12 cellular contexts compared by ENCODE assay signal in the genomic region with DNA sequence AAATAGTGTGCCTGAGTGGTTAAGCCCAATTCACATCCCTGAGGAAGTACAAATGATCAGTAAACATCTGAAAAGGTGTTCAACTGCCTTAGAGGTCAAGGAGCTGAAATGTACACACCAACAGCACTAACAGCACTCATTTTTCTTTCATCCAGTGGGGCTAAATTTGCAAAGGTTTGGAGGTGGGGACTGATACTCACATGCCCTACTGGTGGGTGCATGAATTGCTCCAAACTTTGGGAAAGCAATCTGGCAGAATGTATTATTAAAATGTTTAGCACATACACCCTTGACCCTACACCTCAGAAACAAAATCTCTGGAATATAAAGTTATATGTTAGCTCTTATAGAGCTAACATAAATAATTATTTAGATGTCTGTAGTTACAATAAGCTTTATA. TPM values are rescaled to one million over a fixed set of nuclear protein-coding genes. Genes with fewer than 3 reads are reported as not detected.
DNase-seq lines count a peak whose midpoint lies in the region; ATAC-seq and TF ChIP-seq lines count a peak whose summit lies in the region.
"Had no signal": no experiment of that assay in that cellular context is flagged by ENCODE, and none has a peak within 500 bp of the region (broad histone marks: within the 10 kb centered on the region; RNA-seq: fewer than 3 reads in every experiment).

No MANE protein-coding gene starts in this region.

- ATAC-seq in GM23338: peak; percentile 52

- intact Hi-C loops in cardiac septum (cut with DNase I): no loop called here
- intact Hi-C loops in posterior cingulate gyrus (cut with DNase I): no loop called here

- no peaks in the 10 kb centered on the region for H4K20me1 ChIP-seq in GM23338 (replicated peaks; ENCODE audit: insufficient read depth)

- DNase-seq in BJ (ENCODE audit: low read depth) (no peak), GM23338 (ENCODE audit: low spot score) (peak; percentile 51), SK-MEL-5 (ENCODE audit: low read depth, low spot score) (peak; percentile 62), glutamatergic neuron (no peak), cardiac septum (ENCODE audit: low spot score) (no peak), retina (no peak), AG20443 (ENCODE audit: low spot score) (no peak), posterior cingulate gyrus (no peak)
- DNase-seq: activated CD4-positive, alpha-beta memory T cell treated with anti-CD3 and anti-CD28 coated beads for 36 hours; NCI-H510A treated with DMSO at 0.1 percent for 48 hours had no signal

- no peaks in the 10 kb centered on the region for H3K36me3 Mint-ChIP-seq in GM23338 (ENCODE audit: low read depth)
- no peaks in the 10 kb centered on the region for H3K36me3 Mint-ChIP-seq in glutamatergic neuron (ENCODE audit: unreplicated experiment)
- H3K36me3 Mint-ChIP-seq: activated CD4-positive, alpha-beta memory T cell treated with anti-CD3 and anti-CD28 coated beads for 36 hours; brain had no signal

- H3K27ac ChIP-seq in GM23338 (ENCODE audit: low read depth): no peak overlapping the region
- H3K27ac ChIP-seq: neutrophil had no signal

- POLR2A ChIA-PET in BJ (lab: Charles Lee): no interaction called here

- H3K9me3 Mint-ChIP-seq in GM23338 (no peaks in the 10 kb centered on the region), glutamatergic neuron (ENCODE audit: unreplicated experiment) (no peaks in the 10 kb centered on the region)
- H3K9me3 Mint-ChIP-seq: activated CD4-positive, alpha-beta memory T cell treated with anti-CD3 and anti-CD28 coated beads for 36 hours; brain had no signal

- in situ Hi-C loops in SK-MEL-5 (cut with HindIII; ENCODE audit: low pct_unique_long_range_greater_than_20kb, low sequenced_read_pairs): no loop called here

- H2AFZ ChIP-seq in GM23338: no peak overlapping the region

- H3F3A ChIP-seq in GM23338 (replicated peaks; ENCODE audit: low read depth): no peaks in the 10 kb centered on the region

- H3K27ac Mint-ChIP-seq in GM23338 (no peak overlapping the region), glutamatergic neuron (ENCODE audit: unreplicated experiment) (no peak overlapping the region)
- H3K27ac Mint-ChIP-seq: activated CD4-positive, alpha-beta memory T cell treated with anti-CD3 and anti-CD28 coated beads for 36 hours; brain had no signal

- TF ChIP-seq CTCF in BJ (IDR thresholded peaks at IDR 0.05; ENCODE audit: insufficient read depth, low read depth, low read length) (peak; percentile 39), GM23338 (conservative IDR thresholded peaks at IDR 0.05; ENCODE audit: low read depth in 2 of 2) (peak; percentile 27 to 57; a peak in 3 of 4 replicates), glutamatergic neuron (IDR thresholded peaks at IDR 0.05; ENCODE audit: partially characterized antibody, unreplicated experiment) (peak; percentile 65)

- H3K27me3 ChIP-seq in BJ (ENCODE audit: control insufficient read depth, insufficient read depth, low read length) (peaks cover 5% of the 10 kb centered on the region), GM23338 (ENCODE audit: insufficient read depth) (no peaks in the 10 kb centered on the region)

- H3K27me3 Mint-ChIP-seq in GM23338 (ENCODE audit: insufficient read depth, low read depth, poor library complexity): no peaks in the 10 kb centered on the region
- H3K27me3 Mint-ChIP-seq in glutamatergic neuron (ENCODE audit: unreplicated experiment): no peaks in the 10 kb centered on the region

- CTCF ChIA-PET in BJ (lab: Yijun Ruan, JAX): interaction anchor here (1.0 to 1.8 kb wide), 2 partner anchors 20 to 107 kb away, joined by 4 to 7 read pairs; a partner anchor contains a TSS

- no peak overlapping the region for H3K4me3 Mint-ChIP-seq in GM23338
- H3K4me3 Mint-ChIP-seq in glutamatergic neuron (ENCODE audit: unreplicated experiment): no peak overlapping the region
- H3K4me3 Mint-ChIP-seq: activated CD4-positive, alpha-beta memory T cell treated with anti-CD3 and anti-CD28 coated beads for 36 hours; brain had no signal

- H3K36me3 ChIP-seq in BJ (ENCODE audit: control insufficient read depth, insufficient read depth, low read length): no peaks in the 10 kb centered on the region
- H3K36me3 ChIP-seq in GM23338 (ENCODE audit: insufficient read depth): no peaks in the 10 kb centered on the region
- H3K36me3 ChIP-seq: neutrophil had no signal

- H3K9me2 ChIP-seq in GM23338 (ENCODE audit: insufficient read depth): no peaks in the 10 kb centered on the region

- H3K4me1 Mint-ChIP-seq in GM23338 (no peaks in the 10 kb centered on the region), glutamatergic neuron (ENCODE audit: low read depth, unreplicated experiment) (no peaks in the 10 kb centered on the region)
- H3K4me1 Mint-ChIP-seq: brain had no signal

- no peak overlapping the region for H3K4me2 ChIP-seq in GM23338

- no peak overlapping the region for H3K4me3 ChIP-seq in BJ (ENCODE audit: low read depth, low read length)
- H3K4me3 ChIP-seq in GM23338: no peak overlapping the region

- no peaks in the 10 kb centered on the region for H3K79me2 ChIP-seq in GM23338 (replicated peaks; ENCODE audit: insufficient read depth)

- H3K4me1 ChIP-seq in GM23338 (ENCODE audit: insufficient read depth): no peaks in the 10 kb centered on the region

TF ChIP-seq in GM23338, 12 proteins besides CTCF, POLR2A, EP300 and RAD21:
- no peak for TF ChIP-seq CREB1 (CRISPR knock-in tag; IDR thresholded peaks at IDR 0.05; ENCODE audit: low read depth)
- no peak for TF ChIP-seq POLR2AphosphoS5 (IDR thresholded peaks at IDR 0.05; ENCODE audit: low read depth)

RNA-seq across cellular contexts. Expression of a gene that starts 19.0 kb away (rescaled TPM):
- polyA plus RNA-seq in BJ (2011; rRNA removed) (not detected in 2 replicates), GM23338 (2016; fragmentation: Nextera tagmentation; extraction: Ambion mirVana) (0.70 and 1.1 TPM in 2 replicates)
- polyA minus RNA-seq in BJ (2011; rRNA and poly(A)+ RNA removed): not detected in 2 replicates
- total RNA-seq in GM23338 (2014; rRNA removed; shearing (Covaris generic)): 0.47 TPM in 1 of 2 replicates, not detected in the other
- 8.3 and 10.9 TPM in 2 replicates for total RNA-seq in SK-MEL-5 (2014; rRNA removed; shearing (Covaris generic))
- polyA plus RNA-seq in SK-MEL-5 (2015; cell fraction: cytosol; rRNA removed): 54.5 and 57.1 TPM in 2 replicates
- polyA plus RNA-seq in SK-MEL-5 (2015; cell fraction: nucleus; rRNA removed): 29.3 and 38.5 TPM in 2 replicates
- total RNA-seq in glutamatergic neuron (ENCODE audit: unreplicated experiment) (not detected), cardiac septum (0.57 TPM)

Comparison
In these comparisons a context has a peak if more than half of its experiments do, and no peak if none do; other contexts are left out.
1. DNase-seq: peak in GM23338 (single experiment) and SK-MEL-5 (single experiment); none in BJ (single experiment), glutamatergic neuron (single experiment), cardiac septum (single experiment), retina (single experiment), AG20443 (single experiment) and posterior cingulate gyrus (0 of 10).
2. Peak in every context shown above with its lines, with median percentiles within 50 percentile points of each other: CTCF ChIP-seq.